Comparison of ENCODE assay signal across 23 cellular contexts in the genomic region with DNA sequence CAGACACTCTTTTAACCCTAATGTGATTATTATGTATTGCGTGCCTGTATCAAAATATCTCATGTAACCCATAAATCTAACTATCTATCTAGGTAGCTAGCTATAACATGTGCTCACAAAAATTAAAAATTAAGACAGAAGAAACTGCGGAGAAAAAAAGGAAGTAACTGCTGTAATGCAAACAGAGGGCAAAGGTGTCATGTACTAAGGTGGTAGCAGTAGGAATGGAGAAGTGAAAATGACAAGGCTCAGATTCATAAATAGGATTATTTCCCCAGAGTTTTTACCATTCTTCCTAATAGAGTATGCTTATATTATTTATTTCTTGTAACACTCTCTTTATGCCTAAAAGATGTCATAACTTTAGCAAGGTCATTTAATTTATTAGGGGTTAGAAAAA.
"Had no signal": no experiment of that assay in that cellular context is flagged by ENCODE, and none has a peak within 500 bp of the region (broad histone marks: within the 10 kb centered on the region; RNA-seq: fewer than 3 reads in every experiment).

No MANE protein-coding gene starts in this region.

- H3K4me3 ChIP-seq: dorsolateral prefrontal cortex, lung, pancreas, right atrium auricular region, smooth muscle cell, testis, tibial artery had no signal

- H3K4me2 ChIP-seq: smooth muscle cell had no signal

- FAIRE-seq: colon, frontal cortex, keratinocyte, pancreas had no signal

- H3K27ac ChIP-seq: dorsolateral prefrontal cortex, neutrophil, pancreas, right atrium auricular region, testis, tibial artery had no signal

- DNase-seq: dorsolateral prefrontal cortex; effector CD4-positive, alpha-beta T cell; hypothalamus; immature natural killer cell; pancreas; stimulated activated CD4-positive, alpha-beta T cell treated with anti-CD3 and anti-CD28 coated beads, Interleukin-12 subunit alpha, Interleukin-12 subunit beta, amount 100 ng/mL, for 4 hours; stimulated activated CD4-positive, alpha-beta T cell treated with anti-CD3 and anti-CD28 coated beads, Interleukin-2, amount 100 ng/mL, for 24 hours; stimulated activated CD4-positive, alpha-beta T cell treated with anti-CD3 and anti-CD28 coated beads, Interleukin-4, amount 100 ng/mL, for 24 hours; stimulated activated naive CD8-positive, alpha-beta T cell treated with anti-CD3 and anti-CD28 coated beads, Interleukin-15, Interleukin-2, amounts not matched to agents 100 U/mL and 50 U/mL, for 24 hours; substantia nigra; testis; tibial artery had no signal

- H3K27me3 ChIP-seq: dorsolateral prefrontal cortex, neutrophil, pancreas, right atrium auricular region, testis, tibial artery had no signal

- ATAC-seq: left lobe of liver; natural killer cell treated with Interleukin-12 subunit alpha and Interleukin-12 subunit beta and Interleukin-15 and Interleukin-18, amount 100 ng/mL, for 72 hours; pancreas; sciatic nerve; stimulated activated memory B cell treated with anti-CD40 and anti-IgM and Interleukin-4, amounts not matched to agents 10 μg/mL and 1 μg/mL and 100 μg/mL, for 72 hours; stimulated activated naive CD8-positive, alpha-beta T cell treated with anti-CD3 and anti-CD28 coated beads, Interleukin-15, Interleukin-2, amounts not matched to agents 100 U/mL and 50 U/mL, for 24 hours had no signal

- H3K4me1 ChIP-seq: pancreas, right atrium auricular region, testis, tibial artery had no signal

- H3K9me3 ChIP-seq: neutrophil, pancreas, right atrium auricular region, testis, tibial artery had no signal

- H3K36me3 ChIP-seq: neutrophil, pancreas, right atrium auricular region, tibial artery had no signal
